ENCODE assay signal across 11 cellular contexts in the genomic region with DNA sequence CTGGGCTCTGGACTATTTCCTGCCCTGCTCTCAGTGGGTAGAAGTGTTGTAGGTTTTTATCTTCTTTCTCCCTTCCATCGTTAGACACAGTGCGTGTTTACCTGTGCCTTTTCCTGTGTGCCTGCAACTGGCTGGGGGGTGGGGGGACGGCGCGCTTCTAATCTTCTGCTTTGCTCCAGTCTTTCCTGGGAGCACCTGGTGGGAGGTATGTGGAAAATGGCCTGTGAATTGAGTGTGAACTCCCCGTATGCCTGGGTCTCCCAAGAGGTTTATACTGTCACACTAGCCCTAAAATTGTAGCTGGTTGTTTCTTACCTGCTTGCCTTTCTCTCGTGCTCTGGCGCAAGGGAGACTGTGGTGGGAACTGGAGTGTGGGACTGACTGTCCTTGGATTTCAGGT.
"Had no signal": no experiment of that assay in that cellular context is flagged by ENCODE, and none has a peak within 500 bp of the region (broad histone marks: within the 10 kb centered on the region; RNA-seq: fewer than 3 reads in every experiment).

No MANE protein-coding gene starts in this region.

- H3K27ac Mint-ChIP-seq: activated naive CD8-positive, alpha-beta T cell; natural killer cell had no signal

- H3K27me3 Mint-ChIP-seq: activated naive CD8-positive, alpha-beta T cell had no signal

- H3K9me3 Mint-ChIP-seq: natural killer cell had no signal

- DNase-seq: activated CD4-positive, alpha-beta T cell treated with anti-CD3 and anti-CD28 coated beads for 1 hour; activated CD4-positive, alpha-beta T cell treated with anti-CD3 and anti-CD28 coated beads, Interleukin-2, amount 50 U/mL, for 48 hours; dermis blood vessel endothelial cell; effector memory CD4-positive, alpha-beta T cell; natural killer cell; retina; stimulated activated CD4-positive, alpha-beta T cell treated with anti-CD3 and anti-CD28 coated beads, Interleukin-12 subunit alpha, Interleukin-12 subunit beta, amount 100 ng/mL, for 4 hours; stimulated activated CD4-positive, alpha-beta T cell treated with anti-CD3 and anti-CD28 coated beads, Interleukin-1b, Interleukin-23, amount 100 ng/mL, for 48 hours; stimulated activated CD8-positive, alpha-beta memory T cell treated with anti-CD3 and anti-CD28 coated beads, Interleukin-4, amount 100 ng/mL, for 48 hours had no signal

- ATAC-seq: natural killer cell had no signal

- H3K4me3 Mint-ChIP-seq: activated naive CD8-positive, alpha-beta T cell; natural killer cell had no signal

- H3K27ac ChIP-seq: VCaP had no signal

- H3K36me3 Mint-ChIP-seq: natural killer cell had no signal
